Comparison of ENCODE assay signal across 22 cellular contexts in genomic region chrX:42954880-42955279, GRCh38.
A peak's percentile ranks its signal among the peaks of the same experiment; 100 is the strongest.
DNase-seq lines count a peak whose midpoint lies in the region; ATAC-seq and TF ChIP-seq lines count a peak whose summit lies in the region.
"Had no signal": no experiment of that assay in that cellular context is flagged by ENCODE, and none has a peak within 500 bp of the region (broad histone marks: within the 10 kb centered on the region; RNA-seq: fewer than 3 reads in every experiment).

No MANE protein-coding gene starts in this region.

- no peak for TF ChIP-seq CTCF in progenitor cell of endocrine pancreas (IDR thresholded peaks at IDR 0.05; ENCODE audit: unreplicated experiment)

- peak overlapping the region; percentile 26 for H3K27ac Mint-ChIP-seq in stimulated activated naive CD8-positive, alpha-beta T cell treated with anti-CD3 and anti-CD28 coated beads, Interleukin-15, Interleukin-2, amounts not matched to agents 100 ng/mL and 50 ng/mL, for 24 hours
- no peak overlapping the region for H3K27ac Mint-ChIP-seq in progenitor cell of endocrine pancreas
- H3K27ac Mint-ChIP-seq: GM23338 had no signal

- peaks cover 31% of the 10 kb centered on the region for H3K4me1 Mint-ChIP-seq in stimulated activated naive CD8-positive, alpha-beta T cell treated with anti-CD3 and anti-CD28 coated beads, Interleukin-15, Interleukin-2, amounts not matched to agents 100 ng/mL and 50 ng/mL, for 24 hours (ENCODE audit: low read depth)
- no peaks in the 10 kb centered on the region for H3K4me1 Mint-ChIP-seq in progenitor cell of endocrine pancreas (ENCODE audit: low read depth)
- H3K4me1 Mint-ChIP-seq: GM23338 had no signal

- no peak for ATAC-seq in stimulated activated naive CD8-positive, alpha-beta T cell treated with anti-CD3 and anti-CD28 coated beads, Interleukin-15, Interleukin-2, amounts not matched to agents 100 U/mL and 50 U/mL, for 24 hours
- ATAC-seq in HG02943 (IDR thresholded peaks at IDR 0.05; ENCODE audit: low read depth, unreplicated experiment) = peak; percentile 29
- ATAC-seq: GM23338, HepG2, right lobe of liver had no signal

- H3K36me3 Mint-ChIP-seq in stimulated activated naive CD8-positive, alpha-beta T cell treated with anti-CD3 and anti-CD28 coated beads, Interleukin-15, Interleukin-2, amounts not matched to agents 100 ng/mL and 50 ng/mL, for 24 hours (ENCODE audit: low read depth) = no peaks in the 10 kb centered on the region
- H3K36me3 Mint-ChIP-seq in progenitor cell of endocrine pancreas (ENCODE audit: insufficient read depth) = no peaks in the 10 kb centered on the region

- no peak for DNase-seq in stimulated activated naive CD8-positive, alpha-beta T cell treated with anti-CD3 and anti-CD28 coated beads, Interleukin-15, Interleukin-2, amounts not matched to agents 100 U/mL and 50 U/mL, for 24 hours
- DNase-seq in NAMALWA (ENCODE audit: low spot score) (peak; percentile 28), HuH-7.5 (ENCODE audit: low spot score) (no peak), progenitor cell of endocrine pancreas (ENCODE audit: low spot score, unreplicated experiment) (no peak), NCI-H2227 (lab: John Stamatoyannopoulos, UW; ENCODE audit: unreplicated experiment) (no peak)
- no peak for DNase-seq in effector CD8-positive, alpha-beta T cell (lab: John Stamatoyannopoulos, UW)
- DNase-seq: 8988T; activated CD4-positive, CD25-positive, alpha-beta regulatory T cell; activated CD8-positive, alpha-beta memory T cell treated with anti-CD3 and anti-CD28 coated beads, Interleukin-2, amount 50 U/mL, for 48 hours; CD8-positive, alpha-beta memory T cell; cerebellar nuclear complex; foreskin melanocyte; GF-D8; mesendoderm; NCI-H1105 treated with DMSO at 0.1 percent for 48 hours; NCI-H226; right lobe of liver; stimulated activated CD4-positive, alpha-beta T cell treated with anti-CD3 and anti-CD28 coated beads, Interleukin-4, amount 100 ng/mL, for 24 hours had no signal

- no peak overlapping the region for H3K4me3 Mint-ChIP-seq in stimulated activated naive CD8-positive, alpha-beta T cell treated with anti-CD3 and anti-CD28 coated beads, Interleukin-15, Interleukin-2, amounts not matched to agents 100 ng/mL and 50 ng/mL, for 24 hours
- no peak overlapping the region for H3K4me3 Mint-ChIP-seq in progenitor cell of endocrine pancreas (ENCODE audit: low read depth)
- H3K4me3 Mint-ChIP-seq: GM23338 had no signal

- H3K27me3 Mint-ChIP-seq in stimulated activated naive CD8-positive, alpha-beta T cell treated with anti-CD3 and anti-CD28 coated beads, Interleukin-15, Interleukin-2, amounts not matched to agents 100 ng/mL and 50 ng/mL, for 24 hours = no peaks in the 10 kb centered on the region
- no peaks in the 10 kb centered on the region for H3K27me3 Mint-ChIP-seq in progenitor cell of endocrine pancreas

- no peaks in the 10 kb centered on the region for H3K9me3 Mint-ChIP-seq in stimulated activated naive CD8-positive, alpha-beta T cell treated with anti-CD3 and anti-CD28 coated beads, Interleukin-15, Interleukin-2, amounts not matched to agents 100 ng/mL and 50 ng/mL, for 24 hours
- H3K9me3 Mint-ChIP-seq in progenitor cell of endocrine pancreas (ENCODE audit: low read depth) = peaks cover 3% of the 10 kb centered on the region
